ENCODE assay signal across 2 cellular contexts in the genomic region with DNA sequence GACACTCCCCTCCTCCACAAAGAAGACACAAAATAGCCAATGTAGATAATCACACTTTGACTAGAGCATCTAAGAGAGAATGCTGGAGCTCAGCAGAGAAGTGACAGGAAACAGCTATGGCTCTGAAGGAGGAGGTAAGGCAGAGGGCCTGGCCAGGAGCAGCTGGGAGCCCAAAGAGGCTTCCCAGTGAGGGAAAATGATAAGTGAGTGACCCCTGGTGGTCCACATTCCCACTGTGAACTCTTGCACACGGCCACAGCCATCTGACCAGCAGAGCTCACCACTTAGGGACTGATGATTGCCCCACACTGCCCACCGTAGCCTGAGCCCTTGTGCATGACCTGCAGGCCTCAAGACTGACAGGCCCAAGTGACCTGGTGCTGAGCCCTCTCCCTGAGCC.
TF ChIP-seq lines count a peak whose summit lies in the region.

No MANE protein-coding gene starts in this region.

TF ChIP-seq in SK-N-SH, 30 proteins besides CTCF, POLR2A, EP300 and RAD21 (continued from another document):
- TF ChIP-seq, protein P1, sequence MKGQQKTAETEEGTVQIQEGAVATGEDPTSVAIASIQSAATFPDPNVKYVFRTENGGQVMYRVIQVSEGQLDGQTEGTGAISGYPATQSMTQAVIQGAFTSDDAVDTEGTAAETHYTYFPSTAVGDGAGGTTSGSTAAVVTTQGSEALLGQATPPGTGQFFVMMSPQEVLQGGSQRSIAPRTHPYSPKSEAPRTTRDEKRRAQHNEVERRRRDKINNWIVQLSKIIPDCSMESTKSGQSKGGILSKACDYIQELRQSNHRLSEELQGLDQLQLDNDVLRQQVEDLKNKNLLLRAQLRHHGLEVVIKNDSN (IDR thresholded peaks at IDR 0.05; ENCODE audit: borderline replicate concordance, low read depth): no peak
- TF ChIP-seq RCOR1 (IDR thresholded peaks at IDR 0.05; ENCODE audit: low read length): no peak
- TF ChIP-seq ELF1 (IDR thresholded peaks at IDR 0.05): no peak
- TF ChIP-seq IRF3 (IDR thresholded peaks at IDR 0.05; ENCODE audit: low read depth, low read length): no peak
- no peak for TF ChIP-seq SMC3 (IDR thresholded peaks at IDR 0.05; ENCODE audit: low read depth, low read length)
- TF ChIP-seq FOXM1 (IDR thresholded peaks at IDR 0.05; ENCODE audit: low read depth): no peak
- no peak for TF ChIP-seq MAX (IDR thresholded peaks at IDR 0.05; ENCODE audit: low read depth)
- TF ChIP-seq TAF1 (IDR thresholded peaks at IDR 0.05; ENCODE audit: borderline replicate concordance, low read depth, low read length): no peak

TF ChIP-seq in SK-N-SH treated with all-trans-retinoic acid at 6 μM for 48 hours, 23 proteins besides CTCF, POLR2A, EP300 and RAD21 (continued from another document):
- no peak for TF ChIP-seq PATZ1 (CRISPR knock-in tag; IDR thresholded peaks at IDR 0.05; ENCODE audit: borderline replicate concordance)
- TF ChIP-seq TOX (CRISPR knock-in tag; IDR thresholded peaks at IDR 0.05; ENCODE audit: borderline replicate concordance): no peak
- no peak for TF ChIP-seq OSR1 (CRISPR knock-in tag; IDR thresholded peaks at IDR 0.05)
